In the genomic region with DNA sequence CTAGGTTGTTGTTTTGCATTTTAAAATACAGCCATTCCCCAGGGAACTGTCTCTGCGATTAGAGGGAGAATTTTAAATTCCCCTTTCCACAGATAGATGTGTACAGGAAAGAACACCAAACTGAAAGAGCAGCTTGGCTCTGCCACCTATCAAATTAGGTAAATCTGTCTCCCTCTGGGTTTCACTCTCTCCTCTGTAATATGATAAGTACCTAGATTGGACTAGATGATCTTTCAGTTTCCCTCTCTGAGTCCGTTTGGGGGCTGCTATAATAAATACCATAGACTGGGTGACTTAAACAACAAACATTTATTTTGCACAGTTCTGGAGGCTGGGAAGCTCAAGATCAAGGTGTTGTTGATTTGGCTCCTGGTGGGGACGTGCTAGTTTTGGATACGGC, we compare ENCODE assay signal across 12 cellular contexts.
DNase-seq lines count a peak whose midpoint lies in the region; ATAC-seq, FAIRE-seq and TF ChIP-seq lines count a peak whose summit lies in the region.
"Had no signal": no experiment of that assay in that cellular context is flagged by ENCODE, and none has a peak within 500 bp of the region (broad histone marks: within the 10 kb centered on the region; RNA-seq: fewer than 3 reads in every experiment).

No MANE protein-coding gene starts in this region.

- WGBS in lower leg skin, 2 donors = 50 to 54% methylated on average over 4 of the region's 4 CpGs

- intact Hi-C loops in lower leg skin (cut with DNase I; ENCODE audit: low total_unique reads) (no loop called here), posterior vena cava (cut with DNase I) (no loop called here)

- ATAC-seq in HG02623 (IDR thresholded peaks at IDR 0.05; ENCODE audit: unreplicated experiment) (peak; percentile 39), HG03520 (IDR thresholded peaks at IDR 0.05; ENCODE audit: unreplicated experiment) (peak; percentile 50)

- TF ChIP-seq POLR2A in lower leg skin (IDR thresholded peaks at IDR 0.05) = no peak

- peak; percentile 78 for FAIRE-seq in GM19239 (lab: Jason Lieb, UNC)
- FAIRE-seq: astrocyte had no signal

- H3K36me3 ChIP-seq in osteoblast (ENCODE audit: insufficient read depth, low read length) = no peaks in the 10 kb centered on the region

- H3K9me3 ChIP-seq in osteoblast (ENCODE audit: low read depth, low read length) = no peaks in the 10 kb centered on the region

- H3K4me1 ChIP-seq in osteoblast (ENCODE audit: insufficient read depth, low read length) = no peaks in the 10 kb centered on the region

- H2AFZ ChIP-seq in osteoblast (ENCODE audit: low read length) = no peak overlapping the region

- no peaks in the 10 kb centered on the region for H4K20me1 ChIP-seq in osteoblast (ENCODE audit: insufficient read depth, low read length)

- H3K27ac ChIP-seq in osteoblast (ENCODE audit: low read depth, low read length) = no peak overlapping the region

- no peaks in the 10 kb centered on the region for H3K79me2 ChIP-seq in osteoblast (ENCODE audit: insufficient read depth, low read length)

- peaks cover 14% of the 10 kb centered on the region for H3K27me3 ChIP-seq in osteoblast (ENCODE audit: insufficient read depth, low read length)

- DNase-seq in GM19239 (ENCODE audit: insufficient read length, low spot score) (no peak), osteoblast (ENCODE audit: insufficient read length, low spot score, missing footprints) (no peak), lower leg skin (ENCODE audit: low spot score in 2 of 2) (no peak), EL (no peak), posterior vena cava (ENCODE audit: low spot score) (no peak), nucleus accumbens (lab: John Stamatoyannopoulos, UW) (no peak)
- DNase-seq: activated CD4-positive, alpha-beta T cell treated with anti-CD3 and anti-CD28 coated beads, Interleukin-2, amount 10 ng/mL, durations not matched to agents 24 days and 14 days; NCI-H1417 treated with DMSO at 0.1 percent for 48 hours had no signal

- H3K4me2 ChIP-seq in osteoblast (ENCODE audit: insufficient read depth, low read length) = peak overlapping the region; percentile 7

- no peak for TF ChIP-seq CTCF in osteoblast (IDR thresholded peaks at IDR 0.05; ENCODE audit: extremely low read depth, low read depth, low read length)
- no peak for TF ChIP-seq CTCF in lower leg skin (IDR thresholded peaks at IDR 0.05)

- H3K4me3 ChIP-seq in osteoblast (ENCODE audit: insufficient read depth, low read length) (no peak overlapping the region), lower leg skin (ENCODE audit: low read depth, poor library complexity, severe bottlenecking) (no peak overlapping the region)
- H3K4me3 ChIP-seq: lung had no signal
